ENCODE assay signal across 17 cellular contexts in the genomic region with DNA sequence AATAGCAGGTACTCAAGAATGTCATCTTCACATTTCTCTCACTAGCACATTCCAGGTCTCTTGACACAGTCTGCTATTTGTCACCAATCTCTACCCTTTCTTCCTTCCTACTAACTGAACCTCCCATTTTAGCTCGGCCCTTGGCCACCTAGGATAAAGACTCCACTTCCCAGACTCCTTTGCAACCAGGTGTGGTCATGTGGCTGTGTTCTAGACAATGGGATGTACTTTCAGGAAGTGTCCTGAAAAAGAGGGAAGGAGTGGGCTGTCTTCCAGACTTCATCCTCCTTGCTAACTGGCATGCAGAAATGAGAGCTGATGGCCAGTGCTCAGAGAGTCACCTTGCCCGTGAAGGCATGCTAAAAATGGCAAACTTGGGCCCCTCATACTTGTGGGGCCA.
"Had no signal": no experiment of that assay in that cellular context is flagged by ENCODE, and none has a peak within 500 bp of the region (broad histone marks: within the 10 kb centered on the region; RNA-seq: fewer than 3 reads in every experiment).

No MANE protein-coding gene starts in this region.

- ATAC-seq: activated CD4-positive, alpha-beta T cell treated with anti-CD3 and anti-CD28 coated beads for 36 hours; activated naive CD4-positive, alpha-beta T cell treated with anti-CD3 and anti-CD28 coated beads, Interleukin-2, amount 50 U/mL, for 72 hours; left lobe of liver had no signal

- H3K4me3 ChIP-seq: adrenal gland, esophagus squamous epithelium, spleen had no signal

- H3K9me3 ChIP-seq: adrenal gland, esophagus squamous epithelium, spleen had no signal

- DNase-seq: activated CD4-positive, alpha-beta memory T cell treated with anti-CD3 and anti-CD28 coated beads for 36 hours; activated CD4-positive, alpha-beta T cell treated with anti-CD3 and anti-CD28 coated beads for 36 hours; activated gamma-delta T cell treated with Interleukin-2 at 50 U/mL for 16 hours; activated T-cell treated with anti-CD3 and anti-CD28 coated beads for 4 hours; adrenal gland; cerebellar nuclear complex; effector memory CD4-positive, alpha-beta T cell; esophagus squamous epithelium; kidney; nephron progenitor cell; nucleus accumbens; spleen; stimulated activated naive CD4-positive, alpha-beta T cell; T-helper 2 cell had no signal

- H3K27ac ChIP-seq: adrenal gland, esophagus squamous epithelium, spleen, VCaP had no signal

- H3K36me3 ChIP-seq: adrenal gland, esophagus squamous epithelium, spleen had no signal

- H3K4me1 ChIP-seq: adrenal gland, esophagus squamous epithelium, spleen had no signal

- H3K27me3 ChIP-seq: adrenal gland, esophagus squamous epithelium, spleen had no signal
